16 cellular contexts compared by ENCODE assay signal in the genomic region with DNA sequence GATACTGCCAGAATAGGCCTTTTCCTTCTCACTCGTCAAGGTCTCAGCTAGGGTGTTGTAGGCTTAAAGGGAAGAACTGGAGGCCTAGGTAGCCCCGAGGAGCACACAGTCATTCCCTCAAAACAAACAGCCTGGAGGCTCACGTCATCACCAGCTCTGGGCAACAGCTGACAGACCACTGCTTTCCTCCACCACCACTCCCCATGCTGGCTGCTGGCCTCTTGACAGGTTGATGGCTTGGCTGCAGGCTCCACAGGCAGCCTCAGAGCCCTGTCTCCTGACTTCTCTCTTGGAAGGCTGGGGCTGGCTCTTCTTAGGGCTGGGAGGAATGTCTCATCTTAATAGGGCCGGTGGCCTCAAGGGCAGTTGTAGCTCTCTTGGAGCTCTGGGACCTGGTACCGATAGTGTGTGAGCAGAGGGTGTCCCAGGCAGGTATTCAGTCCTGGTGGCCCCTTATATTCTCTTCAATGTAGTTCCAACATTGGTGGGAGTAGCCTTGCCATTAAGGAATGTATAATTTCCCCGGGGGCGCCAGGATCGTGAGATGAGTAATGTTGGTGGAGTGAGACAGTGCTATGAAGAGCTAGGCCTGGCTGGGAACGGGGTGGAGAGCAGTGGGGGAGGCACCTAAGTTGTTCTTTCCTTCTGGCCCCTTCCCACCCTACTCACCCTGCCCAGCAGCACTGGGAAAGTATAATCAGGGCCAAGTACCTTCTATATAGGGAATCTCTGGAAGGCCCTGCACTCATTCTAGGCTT. TPM values are rescaled to one million over a fixed set of nuclear protein-coding genes. Genes with fewer than 3 reads are reported as not detected.
DNase-seq lines count a peak whose midpoint lies in the region; ATAC-seq, FAIRE-seq and TF ChIP-seq lines count a peak whose summit lies in the region.
"Had no signal": no experiment of that assay in that cellular context is flagged by ENCODE, and none has a peak within 500 bp of the region (broad histone marks: within the 10 kb centered on the region; RNA-seq: fewer than 3 reads in every experiment).

No MANE protein-coding gene starts in this region.

- no peaks in the 10 kb centered on the region for H3K9me3 Mint-ChIP-seq in astrocyte (ENCODE audit: unreplicated experiment)

- FAIRE-seq in HTR-8/SVneo (lab: Jason Lieb, UNC) = no peak
- no peak for FAIRE-seq in astrocyte (lab: Jason Lieb, UNC)

- peak overlapping the region; percentile 54 for H3K4me3 Mint-ChIP-seq in astrocyte (ENCODE audit: unreplicated experiment)
- no peak overlapping the region for H3K4me3 Mint-ChIP-seq in T-helper 17 cell

- no peaks in the 10 kb centered on the region for H3K9me3 ChIP-seq in astrocyte (ENCODE audit: insufficient read depth, low read depth, low read length)
- H3K9me3 ChIP-seq in skeletal muscle tissue (ENCODE audit: control insufficient read depth in 3 of 3, low read length in 3 of 3) = no peaks in the 10 kb centered on the region
- H3K9me3 ChIP-seq in T-helper 17 cell (ENCODE audit: control insufficient read depth, low read length, poor library complexity, severe bottlenecking) = no peaks in the 10 kb centered on the region
- H3K9me3 ChIP-seq: lower lobe of right lung, thoracic aorta had no signal

- H3K36me3 Mint-ChIP-seq in astrocyte (ENCODE audit: low read depth, unreplicated experiment) = peaks cover 45% of the 10 kb centered on the region
- H3K36me3 Mint-ChIP-seq in T-helper 17 cell (ENCODE audit: low read depth) = peaks cover 4% of the 10 kb centered on the region

- H3K27ac ChIP-seq in astrocyte (ENCODE audit: low read depth, low read length) = peak overlapping the region; percentile 90
- H3K27ac ChIP-seq in skeletal muscle tissue (ENCODE audit: low read depth, low read length) = peak overlapping the region; percentile 39
- H3K27ac ChIP-seq: hepatocyte, lower lobe of right lung, thoracic aorta, WERI-Rb-1 had no signal

- H3K4me2 ChIP-seq in astrocyte (ENCODE audit: low read length) = peak overlapping the region; percentile 59
- H3K4me2 ChIP-seq: hepatocyte had no signal

- H3K27me3 Mint-ChIP-seq in astrocyte (ENCODE audit: low read depth, unreplicated experiment) (no peaks in the 10 kb centered on the region), T-helper 17 cell (no peaks in the 10 kb centered on the region)

- peaks cover 38% of the 10 kb centered on the region for H3K36me3 ChIP-seq in astrocyte (ENCODE audit: insufficient read depth, low read length)
- peaks cover 73 to 78% (median 75%) of the 10 kb centered on the region in 3 donors for H3K36me3 ChIP-seq in skeletal muscle tissue (ENCODE audit: control insufficient read depth in 3 of 3, insufficient read depth in 3 of 3, low read length in 3 of 3)

- H3K27me3 ChIP-seq in astrocyte (ENCODE audit: insufficient read depth, low read length) (no peaks in the 10 kb centered on the region), skeletal muscle tissue (ENCODE audit: control insufficient read depth in 3 of 3, insufficient read depth in 3 of 3, low read length in 3 of 3) (no peaks in the 10 kb centered on the region)
- H3K27me3 ChIP-seq: dorsolateral prefrontal cortex, hepatocyte had no signal

- no peak overlapping the region for H2AFZ ChIP-seq in astrocyte (ENCODE audit: low read depth, low read length)
- H2AFZ ChIP-seq: hepatocyte had no signal

- peaks cover 67% of the 10 kb centered on the region for H4K20me1 ChIP-seq in astrocyte (ENCODE audit: insufficient read depth, low read length)

- peak; percentile 57 for DNase-seq in HTR-8/SVneo (ENCODE audit: insufficient read length, low spot score)
- DNase-seq in astrocyte (ENCODE audit: low read depth) = peak; percentile 85
- peak; percentile 42 for DNase-seq in glomerular visceral epithelial cell (ENCODE audit: extremely low spot score)
- no peak for DNase-seq in NCI-H510A (lab: John Stamatoyannopoulos, UW)
- DNase-seq in T-helper 17 cell = no peak
- DNase-seq: Karpas-422; lower lobe of right lung; NCI-H2029; stimulated activated CD4-positive, alpha-beta T cell treated with anti-CD3 and anti-CD28 coated beads, Interleukin-12 subunit alpha, Interleukin-12 subunit beta, amount 100 ng/mL, for 4 hours; WERI-Rb-1 had no signal

- no peak overlapping the region for H3K4me3 ChIP-seq in astrocyte (ENCODE audit: insufficient read depth, low read depth, low read length)
- H3K4me3 ChIP-seq in skeletal muscle tissue (ENCODE audit: low read length in 3 of 3) = no peak overlapping the region
- H3K4me3 ChIP-seq: dorsolateral prefrontal cortex, hepatocyte, lower lobe of right lung, thoracic aorta had no signal

- TF ChIP-seq CTCF in astrocyte (IDR thresholded peaks at IDR 0.05; ENCODE audit: insufficient read depth, low read depth, low read length) = no peak

- H3K4me1 Mint-ChIP-seq in astrocyte (ENCODE audit: low read depth, unreplicated experiment) (peaks cover 35% of the 10 kb centered on the region), T-helper 17 cell (peaks cover 15% of the 10 kb centered on the region)

- H3K79me2 ChIP-seq in astrocyte (ENCODE audit: insufficient read depth, low read length) = peaks cover 34% of the 10 kb centered on the region

- H3K27ac Mint-ChIP-seq in astrocyte (ENCODE audit: unreplicated experiment) (peak overlapping the region; percentile 58), T-helper 17 cell (no peak overlapping the region)

- H3K9ac ChIP-seq in astrocyte (ENCODE audit: low read length) (peak overlapping the region; percentile 61), skeletal muscle tissue (ENCODE audit: low read depth in 1 of 3, low read length in 3 of 3) (no peak overlapping the region)

- ATAC-seq in T-helper 17 cell (no peak), GM18870 (IDR thresholded peaks at IDR 0.05; ENCODE audit: unreplicated experiment) (no peak), HG02840 (IDR thresholded peaks at IDR 0.05; ENCODE audit: low FRiP score, unreplicated experiment) (no peak)
- ATAC-seq: lower lobe of right lung had no signal

- H3K4me1 ChIP-seq in astrocyte (ENCODE audit: insufficient read depth, low read length) (peaks cover 45% of the 10 kb centered on the region), skeletal muscle tissue (ENCODE audit: control insufficient read depth in 3 of 3, insufficient read depth in 3 of 3, low read length in 3 of 3) (peaks cover under 1 to 8% (median 5%) of the 10 kb centered on the region in 3 donors)
- H3K4me1 ChIP-seq: lower lobe of right lung had no signal

RNA-seq across cellular contexts. Expression of a gene that starts 6.1 kb away (rescaled TPM):
- total RNA-seq in astrocyte (603 and 613 TPM in 2 replicates), skeletal muscle tissue (168 TPM), T-helper 17 cell (100 to 1,000 TPM; 120 to 164 TPM)

RNA-seq across cellular contexts. Expression of a gene that starts 13.4 kb away (rescaled TPM):
- total RNA-seq in astrocyte (107 and 110 TPM in 2 replicates), skeletal muscle tissue (23.5 TPM), T-helper 17 cell (10 to 100 TPM; 31.5 to 42.9 TPM)

RNA-seq across cellular contexts. Expression of a gene that starts 17.5 kb away (rescaled TPM):
- total RNA-seq in astrocyte (61.1 and 70.9 TPM in 2 replicates), skeletal muscle tissue (45.9 TPM), T-helper 17 cell (100 to 1,000 TPM; 118 to 120 TPM)

RNA-seq across cellular contexts. Expression of a gene that starts 33.4 kb away (rescaled TPM):
- total RNA-seq in astrocyte = 20.8 and 22.6 TPM in 2 replicates
- total RNA-seq in skeletal muscle tissue = 38.1 TPM
- 10 to 100 TPM; 49.5 to 53.8 TPM for total RNA-seq in T-helper 17 cell

Comparison
In these comparisons a context has a peak if more than half of its experiments do, and no peak if none do; other contexts are left out.
1. DNase-seq: peak in HTR-8/SVneo (single experiment), astrocyte (single experiment) and glomerular visceral epithelial cell (single experiment); none in NCI-H510A (single experiment) and T-helper 17 cell (0 of 3).